In the genomic region with DNA sequence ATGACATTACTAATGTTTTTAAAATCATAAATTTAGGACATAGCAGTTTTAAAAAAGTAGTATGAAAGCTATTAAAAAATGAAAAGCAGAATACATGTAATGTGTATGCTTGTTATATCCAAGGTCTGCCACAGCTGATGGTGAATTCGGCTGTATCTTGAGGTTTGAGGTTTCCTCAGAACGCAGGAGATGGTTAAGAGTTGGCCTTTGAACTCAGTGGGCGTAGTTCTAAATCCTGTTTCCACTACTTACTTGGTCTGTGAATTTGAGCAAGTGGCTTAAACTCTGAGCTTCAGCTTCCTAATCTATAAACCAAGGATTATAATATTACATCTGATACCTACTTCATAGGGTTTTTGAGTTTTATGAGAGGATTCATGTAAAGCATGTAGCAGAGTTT, we compare ENCODE assay signal across 8 cellular contexts.
DNase-seq lines count a peak whose midpoint lies in the region; ATAC-seq, FAIRE-seq and TF ChIP-seq lines count a peak whose summit lies in the region.

No MANE protein-coding gene starts in this region.

- no peak overlapping the region for H3K9ac ChIP-seq in kidney (ENCODE audit: low read length in 2 of 2)

- H3K36me3 ChIP-seq in kidney (ENCODE audit: control insufficient read depth in 1 of 2, insufficient read depth in 2 of 2, low read length in 2 of 2) = no peaks in the 10 kb centered on the region

- H3K27ac Mint-ChIP-seq in activated CD4-positive, alpha-beta T cell treated with anti-CD3 and anti-CD28 coated beads, Interleukin-2, amount 10 ng/mL, durations not matched to agents 24 days and 14 days = peak overlapping the region; percentile 60

- no peaks in the 10 kb centered on the region for H3K4me1 ChIP-seq in kidney (ENCODE audit: control insufficient read depth in 1 of 2, insufficient read depth in 1 of 2, low read depth in 1 of 2, low read length in 2 of 2)

- peak; percentile 86 for ATAC-seq in HG03135 (IDR thresholded peaks at IDR 0.05; ENCODE audit: unreplicated experiment)

- no peak for TF ChIP-seq CTCF in kidney (IDR thresholded peaks at IDR 0.05; ENCODE audit: borderline replicate concordance, extremely low read depth, insufficient read depth)

- DNase-seq in CD1c-positive myeloid dendritic cell (ENCODE audit: extremely low spot score) = peak; percentile 57
- no peak for DNase-seq in GM19239 (ENCODE audit: insufficient read length, low spot score)
- DNase-seq in activated CD4-positive, alpha-beta T cell treated with anti-CD3 and anti-CD28 coated beads, Interleukin-2, amount 10 ng/mL, durations not matched to agents 24 days and 14 days = peak; percentile 87
- DNase-seq in GM19238 (ENCODE audit: insufficient read length, low spot score) = no peak
- no peak for DNase-seq in kidney
- no peak for DNase-seq in NCI-H345 (lab: John Stamatoyannopoulos, UW)
- DNase-seq in NCI-H526 (lab: John Stamatoyannopoulos, UW) = no peak

- H3K9me3 Mint-ChIP-seq in activated CD4-positive, alpha-beta T cell treated with anti-CD3 and anti-CD28 coated beads, Interleukin-2, amount 10 ng/mL, durations not matched to agents 24 days and 14 days = peaks cover 10% of the 10 kb centered on the region

- peaks cover 19% of the 10 kb centered on the region for H3K36me3 Mint-ChIP-seq in activated CD4-positive, alpha-beta T cell treated with anti-CD3 and anti-CD28 coated beads, Interleukin-2, amount 10 ng/mL, durations not matched to agents 24 days and 14 days (ENCODE audit: low read depth)

- no peak overlapping the region for H3K27ac ChIP-seq in kidney (ENCODE audit: low read depth in 2 of 2, low read length in 2 of 2)

- H3K27me3 Mint-ChIP-seq in activated CD4-positive, alpha-beta T cell treated with anti-CD3 and anti-CD28 coated beads, Interleukin-2, amount 10 ng/mL, durations not matched to agents 24 days and 14 days = no peaks in the 10 kb centered on the region

- intact Hi-C loops in activated CD4-positive, alpha-beta T cell treated with anti-CD3 and anti-CD28 coated beads, Interleukin-2, amount 10 ng/mL, durations not matched to agents 24 days and 14 days (cut with micrococcal nuclease) = loop anchor here (1.0 to 5.0 kb wide), 3 partner anchors 7 to 239 kb away; no protein-coding TSS in a partner anchor
- intact Hi-C loops in kidney (cut with DNase I) = no loop called here

- peak; percentile 88 for FAIRE-seq in GM19239 (lab: Jason Lieb, UNC)
- FAIRE-seq in kidney (lab: Jason Lieb, UNC) = no peak

- peaks cover 30% of the 10 kb centered on the region for H3K4me1 Mint-ChIP-seq in activated CD4-positive, alpha-beta T cell treated with anti-CD3 and anti-CD28 coated beads, Interleukin-2, amount 10 ng/mL, durations not matched to agents 24 days and 14 days

- peak overlapping the region; percentile 35 for H3K4me3 Mint-ChIP-seq in activated CD4-positive, alpha-beta T cell treated with anti-CD3 and anti-CD28 coated beads, Interleukin-2, amount 10 ng/mL, durations not matched to agents 24 days and 14 days

- H3K4me3 ChIP-seq in kidney (ENCODE audit: low read length in 2 of 2) = no peak overlapping the region

- H3K9me3 ChIP-seq in kidney (ENCODE audit: control insufficient read depth in 1 of 2, low read length in 2 of 2) = no peaks in the 10 kb centered on the region

Comparison
In these comparisons a context has a peak if more than half of its experiments do, and no peak if none do; other contexts are left out.
1. DNase-seq: peak in CD1c-positive myeloid dendritic cell (single experiment) and activated CD4-positive, alpha-beta T cell treated with anti-CD3 and anti-CD28 coated beads, Interleukin-2, amount 10 ng/mL, durations not matched to agents 24 days and 14 days (single experiment); none in GM19239 (single experiment), GM19238 (single experiment), kidney (single experiment), NCI-H345 (single experiment) and NCI-H526 (0 of 2).